ENCODE assay signal across 8 cellular contexts in the genomic region with DNA sequence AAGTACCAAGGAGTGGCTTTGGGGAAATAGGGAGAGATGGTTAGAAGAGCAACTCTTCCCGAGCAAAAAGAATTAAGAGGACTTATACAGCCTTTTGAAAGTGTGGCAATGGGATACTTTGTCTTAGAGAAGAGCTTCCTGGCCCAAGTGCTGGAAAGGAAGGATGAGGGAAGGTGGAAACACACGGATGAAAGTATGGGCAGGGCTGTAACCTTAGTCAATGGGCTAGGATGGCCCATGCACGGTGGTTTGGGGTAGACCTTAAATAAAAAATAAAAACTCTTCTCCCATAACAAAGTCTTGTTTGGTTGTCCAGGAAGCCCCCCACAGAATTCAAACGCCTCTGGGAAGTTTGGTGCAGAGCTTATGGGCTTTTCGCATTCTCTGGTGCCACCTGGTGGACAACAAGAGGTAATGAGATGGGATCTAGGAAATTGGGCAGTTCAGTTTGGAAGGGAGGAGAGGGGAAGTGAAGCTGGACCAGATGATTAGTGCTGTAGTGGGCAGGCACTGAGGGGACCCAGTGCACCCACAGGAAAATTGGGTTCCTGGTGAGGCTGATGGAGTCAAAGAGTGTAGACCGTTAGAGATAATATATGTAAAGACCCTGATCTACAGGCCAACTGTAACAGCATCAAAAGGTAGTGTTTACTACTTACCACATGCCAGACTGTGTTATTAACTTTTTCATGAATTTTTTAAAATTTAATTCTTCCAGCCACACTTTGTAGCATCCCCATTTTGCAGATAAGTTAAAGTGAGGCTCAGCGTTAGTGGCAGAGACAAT. TPM values are rescaled to one million over a fixed set of nuclear protein-coding genes. Genes with fewer than 3 reads are reported as not detected.
DNase-seq lines count a peak whose midpoint lies in the region; ATAC-seq, FAIRE-seq and TF ChIP-seq lines count a peak whose summit lies in the region.

No MANE protein-coding gene starts in this region.

- TF ChIP-seq POLR2A in GM12892 (IDR thresholded peaks at IDR 0.05; ENCODE audit: low read depth, low read length) (no peak), K562 (conservative IDR thresholded peaks at IDR 0.05) (no peak)

- H3K27me3 ChIP-seq in Karpas-422 (ENCODE audit: low read length) (no peaks in the 10 kb centered on the region), K562 (ENCODE audit: control insufficient read depth in 2 of 2, insufficient read depth in 2 of 2, low read length in 2 of 2) (no peaks in the 10 kb centered on the region)

- H4K20me1 ChIP-seq in Karpas-422 (ENCODE audit: insufficient read depth, low read depth, low read length) (no peaks in the 10 kb centered on the region), K562 (replicated peaks; ENCODE audit: control insufficient read depth, insufficient read depth, low read length) (no peaks in the 10 kb centered on the region)

- no TSS peak for BruUV-seq in K562 (replicated peaks; lab: Mats Ljungman, UMichigan)

- POLR2A ChIA-PET in K562 (lab: Yijun Ruan, JAX), result interaction anchor here (1.2 kb wide), 1 partner anchor 341 kb away, joined by 3 read pairs; no protein-coding TSS in a partner anchor

- H3K79me2 ChIP-seq in Karpas-422 (ENCODE audit: low read length), result no peaks in the 10 kb centered on the region
- no peaks in the 10 kb centered on the region for H3K79me2 ChIP-seq in K562 (ENCODE audit: control insufficient read depth, insufficient read depth, low read length)

- WGBS in K562 (ENCODE audit: insufficient coverage, low coverage, missing lambda C conversion rate), result 16% methylated on average over 7 of the region's 7 CpGs

- H3K9me2 ChIP-seq in Karpas-422 (replicated peaks; ENCODE audit: insufficient read depth, low read length), result no peaks in the 10 kb centered on the region

- TF ChIP-seq EP300 in K562 (IDR thresholded peaks at IDR 0.05; ENCODE audit: low read length), result no peak

- H3K9me3 ChIP-seq in Karpas-422 (ENCODE audit: low read length), result no peaks in the 10 kb centered on the region
- H3K9me3 ChIP-seq in K562 (replicated peaks; ENCODE audit: control insufficient read depth, insufficient read depth, low read depth, low read length), result no peaks in the 10 kb centered on the region
- no peaks in the 10 kb centered on the region for H3K9me3 ChIP-seq in kidney (ENCODE audit: control insufficient read depth in 1 of 2, low read length in 2 of 2)

- no peaks in the 10 kb centered on the region for H3K9me1 ChIP-seq in K562 (ENCODE audit: control insufficient read depth, insufficient read depth, low read length)

- CTCF ChIA-PET in K562 (lab: Yijun Ruan, JAX; ENCODE audit: low intra/inter-chr PET ratio), result interaction anchor here (0.6 to 2.3 kb wide), 7 partner anchors 177 to 761 kb away, joined by 3 to 8 read pairs (median 3); no protein-coding TSS in a partner anchor

- no peak overlapping the region for H3K27ac ChIP-seq in Karpas-422 (ENCODE audit: low read length)
- H3K27ac ChIP-seq in K562 (ENCODE audit: extremely low read depth, low read depth, low read length), result no peak overlapping the region
- no peak overlapping the region for H3K27ac ChIP-seq in kidney (ENCODE audit: low read depth in 2 of 2, low read length in 2 of 2)

- H2AFZ ChIP-seq in Karpas-422 (ENCODE audit: low read length) (no peak overlapping the region), K562 (ENCODE audit: low read depth, low read length) (no peak overlapping the region)

- DNase-seq in AG10803 (ENCODE audit: low read depth) (peak; percentile 44), GM12892 (ENCODE audit: insufficient read length) (peak; percentile 12), Karpas-422 (peak; percentile 77), SK-MEL-5 (ENCODE audit: low read depth, low spot score) (peak; percentile 63), K562 (ENCODE audit: extremely low read depth in 1 of 4, low spot score in 3 of 4) (peak; percentile 63 to 74 (median 67)), kidney (no peak)
- DNase-seq in stimulated activated CD4-positive, alpha-beta T cell treated with anti-CD3 and anti-CD28 coated beads, Interleukin-4, amount 100 ng/mL, for 4 hours, result peak; percentile 2

- H3K4me1 ChIP-seq in Karpas-422 (ENCODE audit: low read length) (no peaks in the 10 kb centered on the region), K562 (replicated peaks in 1 of 2; ENCODE audit: control insufficient read depth in 2 of 2, insufficient read depth in 2 of 2, low read length in 2 of 2) (no peaks in the 10 kb centered on the region), kidney (ENCODE audit: control insufficient read depth in 1 of 2, insufficient read depth in 1 of 2, low read depth in 1 of 2, low read length in 2 of 2) (no peaks in the 10 kb centered on the region)

- in situ Hi-C loops in SK-MEL-5 (cut with HindIII; ENCODE audit: low pct_unique_long_range_greater_than_20kb, low sequenced_read_pairs) (no loop called here), K562 (cut with MboI) (loop anchor here (5.0 to 10.0 kb wide), 2 partner anchors 372 to 525 kb away; no protein-coding TSS in a partner anchor)

- TF ChIP-seq RAD21 in K562 (CRISPR knock-in tag; conservative IDR thresholded peaks at IDR 0.05 in 1 of 2, IDR thresholded peaks at IDR 0.05 in 1 of 2), result peak; percentile 91 to 94

- intact Hi-C loops in K562 (cut with micrococcal nuclease), result loop anchor here (1.0 to 2.0 kb wide), 4 partner anchors 340 to 586 kb away; no protein-coding TSS in a partner anchor
- intact Hi-C loops in kidney (cut with DNase I), result loop anchor here (10.0 kb wide), 2 partner anchors 522 to 1322 kb away; no protein-coding TSS in a partner anchor

- peak; percentile 73 for TF ChIP-seq CTCF in AG10803 (conservative IDR thresholded peaks at IDR 0.05; ENCODE audit: low read length)
- TF ChIP-seq CTCF in K562 (IDR thresholded peaks at IDR 0.05 in 2 of 3, conservative IDR thresholded peaks at IDR 0.05 in 1 of 3; ENCODE audit: insufficient read depth in 2 of 3, low read depth in 1 of 3, low read length in 3 of 3), result peak; percentile 71 to 80 (median 80)
- peak; percentile 76 for TF ChIP-seq CTCF in kidney (IDR thresholded peaks at IDR 0.05; ENCODE audit: borderline replicate concordance, extremely low read depth, insufficient read depth)

- FAIRE-seq in GM12892 (lab: Jason Lieb, UNC) (peak; percentile 96), K562 (lab: Jason Lieb, UNC) (peak; percentile 93), kidney (lab: Jason Lieb, UNC) (peak; percentile 57)

- no peak overlapping the region for H3K4me3 ChIP-seq in AG10803 (ENCODE audit: low read length)
- H3K4me3 ChIP-seq in Karpas-422 (ENCODE audit: low read length), result no peak overlapping the region
- H3K4me3 ChIP-seq in K562, result no peak overlapping the region
- no peak overlapping the region for H3K4me3 ChIP-seq in kidney (ENCODE audit: low read length in 2 of 2)

- H3K9ac ChIP-seq in Karpas-422 (ENCODE audit: low read length) (no peak overlapping the region), K562 (ENCODE audit: insufficient read depth in 1 of 2, low read depth in 2 of 2, low read length in 2 of 2) (no peak overlapping the region), kidney (ENCODE audit: low read length in 2 of 2) (no peak overlapping the region)

- no peaks in the 10 kb centered on the region for H3K36me3 ChIP-seq in Karpas-422 (ENCODE audit: insufficient read depth, low read length)
- H3K36me3 ChIP-seq in K562 (ENCODE audit: control insufficient read depth, insufficient read depth, low read length), result no peaks in the 10 kb centered on the region
- H3K36me3 ChIP-seq in kidney (ENCODE audit: control insufficient read depth in 1 of 2, insufficient read depth in 2 of 2, low read length in 2 of 2), result no peaks in the 10 kb centered on the region

- H3K4me2 ChIP-seq in Karpas-422 (ENCODE audit: low read depth, low read length, poor library complexity, severe bottlenecking) (no peak overlapping the region), K562 (ENCODE audit: insufficient read depth, low read length) (no peak overlapping the region)

- ATAC-seq in K562, result peak; percentile 84
- no peak for ATAC-seq in HG03280 (IDR thresholded peaks at IDR 0.05; ENCODE audit: unreplicated experiment)

RNA-seq across cellular contexts. Expression of a gene that starts 13.8 kb away (rescaled TPM):
- 6.8 TPM for polyA plus RNA-seq in GM12892 (2012; ENCODE audit: missing spikeins)
- 6.0 and 6.3 TPM in 2 replicates for total RNA-seq in Karpas-422 (2014; rRNA removed; shearing (Covaris generic); ENCODE audit: low replicate concordance)
- 27.7 and 28.8 TPM in 2 replicates for total RNA-seq in SK-MEL-5 (2014; rRNA removed; shearing (Covaris generic))
- 23.1 and 30.5 TPM in 2 replicates for polyA plus RNA-seq in SK-MEL-5 (2015; cell fraction: cytosol; rRNA removed)
- polyA plus RNA-seq in SK-MEL-5 (2015; cell fraction: nucleus; rRNA removed), result 9.9 and 10.6 TPM in 2 replicates
- 9.7 and 14.3 TPM in 2 replicates for total RNA-seq in K562 (2011; cell fraction: chromatin; rRNA removed; ENCODE audit: low replicate concordance)
- 3.6 and 4.3 TPM in 2 replicates for total RNA-seq in K562 (2011; cell fraction: nucleolus; rRNA removed)
- 5.9 and 7.3 TPM in 2 replicates for total RNA-seq in K562 (2011; cell fraction: nucleoplasm; rRNA removed)
- 10.3 and 14.5 TPM in 2 replicates for total RNA-seq in K562 (2014; rRNA removed)
- total RNA-seq in K562 (2014; rRNA removed; fragmentation: Illumina TruSeq; extraction: Trizol), result 15.6 and 17.1 TPM in 2 replicates
- 13.3 and 13.8 TPM in 2 replicates for total RNA-seq in K562 (2015; rRNA removed; fragmentation: Illumina TruSeq; extraction: Trizol)
- total RNA-seq in K562 (2021), result 16.7 and 17.5 TPM in 2 replicates
- 18.0 and 24.0 TPM in 2 replicates for polyA plus RNA-seq in K562 (2011; rRNA removed)
- polyA plus RNA-seq in K562 (2011; cell fraction: cytosol; rRNA removed), result 8.3 and 10.0 TPM in 2 replicates
- polyA plus RNA-seq in K562 (2011; cell fraction: nucleus; rRNA removed), result 7.5 TPM in 2 replicates
- polyA plus RNA-seq in K562 (2012), result 14.7 and 16.3 TPM in 2 replicates
- 16.5 and 18.3 TPM in 2 replicates for polyA plus RNA-seq in K562 (2014; fragmentation: Illumina TruSeq; extraction: Trizol)
- polyA plus RNA-seq in K562 (2014; fragmentation: Nextera tagmentation; extraction: Ambion mirVana), result 1 to 10 TPM; 8.4 TPM
- 6.1 and 8.3 TPM in 2 replicates for polyA plus RNA-seq in K562 (2014; rRNA removed)
- 29.4 and 32.7 TPM in 2 replicates for polyA minus RNA-seq in K562 (2011; rRNA and poly(A)+ RNA removed)
- 10.1 and 10.5 TPM in 2 replicates for polyA minus RNA-seq in K562 (2011; cell fraction: cytosol; rRNA and poly(A)+ RNA removed)
- polyA minus RNA-seq in K562 (2011; cell fraction: nucleus; rRNA and poly(A)+ RNA removed), result 5.1 and 9.6 TPM in 2 replicates
- 22.6 TPM for total RNA-seq in kidney
- 6.6 TPM for polyA plus RNA-seq in kidney (ENCODE audit: insufficient read depth, low read depth, low replicate concordance)
